In the genomic region with DNA sequence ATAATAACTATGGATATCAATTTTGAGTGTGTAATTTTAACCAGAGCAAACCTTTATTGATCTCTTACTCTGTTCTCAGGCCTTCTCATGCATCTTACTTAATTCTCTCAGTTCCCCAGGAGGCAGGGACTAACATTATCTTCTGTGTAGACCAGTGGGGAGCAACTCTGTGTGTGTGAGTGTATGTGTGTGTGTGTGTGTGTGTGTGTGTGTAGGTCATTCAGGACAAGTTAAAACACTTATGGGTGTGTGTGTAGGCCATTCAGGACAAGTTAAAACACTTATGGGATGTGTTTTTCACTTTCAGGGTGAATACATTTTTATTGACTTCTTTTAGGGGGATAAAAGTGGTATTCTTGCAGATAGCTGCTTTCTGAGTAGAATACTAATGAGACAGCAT, we compare ENCODE assay signal across 1 cellular context.
TF ChIP-seq lines count a peak whose summit lies in the region.

No MANE protein-coding gene starts in this region.

TF ChIP-seq in IMR-90, 13 proteins besides CTCF, POLR2A, EP300 and RAD21:
- TF ChIP-seq MAZ (IDR thresholded peaks at IDR 0.05; ENCODE audit: borderline replicate concordance, low read depth, low read length) (no peak), RFX5 (IDR thresholded peaks at IDR 0.05; ENCODE audit: low read depth, low read length) (no peak), MXI1 (IDR thresholded peaks at IDR 0.05; ENCODE audit: borderline replicate concordance, low read depth, low read length) (no peak), SMC3 (IDR thresholded peaks at IDR 0.05; ENCODE audit: low read depth, low read length) (no peak), MAFK (IDR thresholded peaks at IDR 0.05; ENCODE audit: low read depth, low read length) (no peak), FOS (IDR thresholded peaks at IDR 0.05; ENCODE audit: low read depth, low read length) (no peak), CEBPB (IDR thresholded peaks at IDR 0.05; ENCODE audit: low read depth, low read length) (no peak), RCOR1 (IDR thresholded peaks at IDR 0.05; ENCODE audit: insufficient replicate concordance, low read length) (no peak), NFE2L2 (IDR thresholded peaks at IDR 0.05; ENCODE audit: low read depth, low read length) (no peak), CHD1 (IDR thresholded peaks at IDR 0.05; ENCODE audit: low read depth, low read length) (no peak), BHLHE40 (IDR thresholded peaks at IDR 0.05; ENCODE audit: low read depth, low read length) (no peak)
- TF ChIP-seq, protein P1, sequence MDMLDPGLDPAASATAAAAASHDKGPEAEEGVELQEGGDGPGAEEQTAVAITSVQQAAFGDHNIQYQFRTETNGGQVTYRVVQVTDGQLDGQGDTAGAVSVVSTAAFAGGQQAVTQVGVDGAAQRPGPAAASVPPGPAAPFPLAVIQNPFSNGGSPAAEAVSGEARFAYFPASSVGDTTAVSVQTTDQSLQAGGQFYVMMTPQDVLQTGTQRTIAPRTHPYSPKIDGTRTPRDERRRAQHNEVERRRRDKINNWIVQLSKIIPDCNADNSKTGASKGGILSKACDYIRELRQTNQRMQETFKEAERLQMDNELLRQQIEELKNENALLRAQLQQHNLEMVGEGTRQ (IDR thresholded peaks at IDR 0.05; ENCODE audit: low read depth, low read length) = no peak
- TF ChIP-seq, protein P2, sequence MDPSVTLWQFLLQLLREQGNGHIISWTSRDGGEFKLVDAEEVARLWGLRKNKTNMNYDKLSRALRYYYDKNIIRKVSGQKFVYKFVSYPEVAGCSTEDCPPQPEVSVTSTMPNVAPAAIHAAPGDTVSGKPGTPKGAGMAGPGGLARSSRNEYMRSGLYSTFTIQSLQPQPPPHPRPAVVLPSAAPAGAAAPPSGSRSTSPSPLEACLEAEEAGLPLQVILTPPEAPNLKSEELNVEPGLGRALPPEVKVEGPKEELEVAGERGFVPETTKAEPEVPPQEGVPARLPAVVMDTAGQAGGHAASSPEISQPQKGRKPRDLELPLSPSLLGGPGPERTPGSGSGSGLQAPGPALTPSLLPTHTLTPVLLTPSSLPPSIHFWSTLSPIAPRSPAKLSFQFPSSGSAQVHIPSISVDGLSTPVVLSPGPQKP (IDR thresholded peaks at IDR 0.05; ENCODE audit: borderline replicate concordance, low read depth, low read length) = no peak
TF ChIP-seq in IMR-90: peak in this region for 0.
